ENCODE assay signal across 1 cellular context in genomic region chr1:233668725-233669294, GRCh38.
TF ChIP-seq lines count a peak whose summit lies in the region.

No MANE protein-coding gene starts in this region.

TF ChIP-seq in GM12878, 131 proteins besides CTCF, POLR2A, EP300 and RAD21 (continued from another document and continues in another):
- no peak for TF ChIP-seq EGR1 (IDR thresholded peaks at IDR 0.05; ENCODE audit: borderline replicate concordance in 1 of 2, low read depth in 2 of 2, low read length in 2 of 2)
- no peak for TF ChIP-seq KLF5 (IDR thresholded peaks at IDR 0.05; ENCODE audit: partially characterized antibody)
- no peak for TF ChIP-seq YBX1 (IDR thresholded peaks at IDR 0.05)
- no peak for TF ChIP-seq SMC3 (IDR thresholded peaks at IDR 0.05; ENCODE audit: borderline replicate concordance, low read length)
- TF ChIP-seq USF1 (IDR thresholded peaks at IDR 0.05; ENCODE audit: borderline replicate concordance, extremely low read length, insufficient read depth, low read depth, low read length), result no peak
- TF ChIP-seq NR2F1 (conservative IDR thresholded peaks at IDR 0.05), result no peak
- TF ChIP-seq DPF2 (IDR thresholded peaks at IDR 0.05), result peak; percentile 80
- TF ChIP-seq HDAC6 (IDR thresholded peaks at IDR 0.05; ENCODE audit: unreplicated experiment), result no peak
- TF ChIP-seq GATAD2B (conservative IDR thresholded peaks at IDR 0.05; ENCODE audit: low read depth), result no peak
- TF ChIP-seq SREBF1 (IDR thresholded peaks at IDR 0.05; ENCODE audit: low read length), result no peak
- TF ChIP-seq CEBPZ (IDR thresholded peaks at IDR 0.05; ENCODE audit: low read depth, low read length), result no peak
- no peak; the same call in 1 of the 2 replicates for TF ChIP-seq ZBTB40 (IDR thresholded peaks at IDR 0.05; ENCODE audit: borderline replicate concordance)
- no peak for TF ChIP-seq SRF (IDR thresholded peaks at IDR 0.05; ENCODE audit: low read depth in 2 of 2, low read length in 2 of 2)
- no peak for TF ChIP-seq ZBED1 (IDR thresholded peaks at IDR 0.05; ENCODE audit: borderline replicate concordance)
- no peak for TF ChIP-seq SREBF2 (IDR thresholded peaks at IDR 0.05; ENCODE audit: low read length)
- no peak for TF ChIP-seq ZSCAN29 (IDR thresholded peaks at IDR 0.05)
- no peak for TF ChIP-seq FOXM1 (IDR thresholded peaks at IDR 0.05; ENCODE audit: low read depth, low read length)
- TF ChIP-seq IKZF1 (conservative IDR thresholded peaks at IDR 0.05), result peak; percentile 78
- no peak for TF ChIP-seq SMAD1 (IDR thresholded peaks at IDR 0.05; ENCODE audit: low read depth, partially characterized antibody)
- peak; percentile 86 for TF ChIP-seq MTA2 (IDR thresholded peaks at IDR 0.05; ENCODE audit: low read depth)
- TF ChIP-seq ZBTB33 (IDR thresholded peaks at IDR 0.05), result no peak
- no peak for TF ChIP-seq RFX5 (IDR thresholded peaks at IDR 0.05; ENCODE audit: low read depth, low read length)
- no peak for TF ChIP-seq MYC (IDR thresholded peaks at IDR 0.05; ENCODE audit: insufficient read depth, insufficient read length, insufficient replicate concordance, low read length, severe bottlenecking)
- no peak for TF ChIP-seq EZH2 (IDR thresholded peaks at IDR 0.05; ENCODE audit: borderline replicate concordance, control insufficient read depth, low read depth, low read length)
- TF ChIP-seq NFIC (IDR thresholded peaks at IDR 0.05; ENCODE audit: low read depth, low read length), result peak; percentile 51; the same call in 1 of the 2 replicates
- no peak for TF ChIP-seq NRF1 (conservative IDR thresholded peaks at IDR 0.05; ENCODE audit: low read depth, low read length)
- peak; percentile 73 for TF ChIP-seq CREB1 (IDR thresholded peaks at IDR 0.05; ENCODE audit: low read depth)
- no peak for TF ChIP-seq E2F8 (IDR thresholded peaks at IDR 0.05; ENCODE audit: low read depth, partially characterized antibody)
- TF ChIP-seq SMARCA5 (IDR thresholded peaks at IDR 0.05), result 0 out of 2 replicates have a peak, but pooled peaks have one; percentile 34
- no peak for TF ChIP-seq BACH1 (IDR thresholded peaks at IDR 0.05; ENCODE audit: borderline replicate concordance)
- no peak for TF ChIP-seq SUZ12 (IDR thresholded peaks at IDR 0.05; ENCODE audit: unreplicated experiment)
- TF ChIP-seq RELB (IDR thresholded peaks at IDR 0.05; ENCODE audit: low read depth), result peak; percentile 96
- peak; percentile 30; the same call in 1 of the 2 replicates for TF ChIP-seq BMI1 (IDR thresholded peaks at IDR 0.05; ENCODE audit: borderline replicate concordance)
- TF ChIP-seq PAX5 (IDR thresholded peaks at IDR 0.05; ENCODE audit: borderline replicate concordance, low read depth, low read length), result no peak
- TF ChIP-seq MEF2A (IDR thresholded peaks at IDR 0.05; ENCODE audit: insufficient read depth, low read depth, low read length), result no peak
- TF ChIP-seq ETV6 (conservative IDR thresholded peaks at IDR 0.05 in 1 of 2, IDR thresholded peaks at IDR 0.05 in 1 of 2; ENCODE audit: borderline replicate concordance in 1 of 2, low read depth in 1 of 2), result no peak
- no peak for TF ChIP-seq CBX5 (IDR thresholded peaks at IDR 0.05; ENCODE audit: low read depth)
- TF ChIP-seq TAF1 (IDR thresholded peaks at IDR 0.05; ENCODE audit: borderline replicate concordance, low read depth, low read length), result no peak
- no peak for TF ChIP-seq TCF12 (IDR thresholded peaks at IDR 0.05; ENCODE audit: low read depth, low read length)
- TF ChIP-seq SKIL (IDR thresholded peaks at IDR 0.05; ENCODE audit: low read depth, poor library complexity, severe bottlenecking), result no peak
- no peak for TF ChIP-seq PBX3 (IDR thresholded peaks at IDR 0.05; ENCODE audit: insufficient replicate concordance, low read depth, low read length)
- no peak for TF ChIP-seq MYB (IDR thresholded peaks at IDR 0.05; ENCODE audit: borderline replicate concordance, low read depth, low read length)
- no peak for TF ChIP-seq RUNX3 (IDR thresholded peaks at IDR 0.05; ENCODE audit: low read length)
- TF ChIP-seq JUNB (IDR thresholded peaks at IDR 0.05), result peak; percentile 69
- no peak for TF ChIP-seq RBBP5 (conservative IDR thresholded peaks at IDR 0.05)
- no peak for TF ChIP-seq POLR2AphosphoS5 (IDR thresholded peaks at IDR 0.05; ENCODE audit: low read length)
- no peak for TF ChIP-seq BRCA1 (IDR thresholded peaks at IDR 0.05; ENCODE audit: low read depth, low read length)
